Comparison of ENCODE assay signal across 14 cellular contexts in genomic region chr6:15366003-15366535, GRCh38.
DNase-seq lines count a peak whose midpoint lies in the region; ATAC-seq, FAIRE-seq and TF ChIP-seq lines count a peak whose summit lies in the region.
"Had no signal": no experiment of that assay in that cellular context is flagged by ENCODE, and none has a peak within 500 bp of the region (broad histone marks: within the 10 kb centered on the region; RNA-seq: fewer than 3 reads in every experiment).

No MANE protein-coding gene starts in this region.

- TF ChIP-seq POLR2A in NB4 (IDR thresholded peaks at IDR 0.05; ENCODE audit: extremely low read depth, insufficient read length) (no peak), GM12878 (IDR thresholded peaks at IDR 0.05; ENCODE audit: low read depth, low read length) (no peak), uterus (IDR thresholded peaks at IDR 0.05) (no peak), transverse colon (IDR thresholded peaks at IDR 0.05) (no peak), body of pancreas (IDR thresholded peaks at IDR 0.05) (no peak)

- H3K9me3 ChIP-seq in BLaER1 = no peaks in the 10 kb centered on the region; the same call in 1 of the 2 replicates
- H3K9me3 ChIP-seq in GM12878 (replicated peaks; ENCODE audit: control insufficient read depth, insufficient read depth, low read length) = no peaks in the 10 kb centered on the region
- no peaks in the 10 kb centered on the region for H3K9me3 ChIP-seq in mesodermal cell (ENCODE audit: control insufficient read depth, low read length)
- no peaks in the 10 kb centered on the region for H3K9me3 ChIP-seq in uterus
- H3K9me3 ChIP-seq in transverse colon = no peaks in the 10 kb centered on the region
- no peaks in the 10 kb centered on the region for H3K9me3 ChIP-seq in body of pancreas
- H3K9me3 ChIP-seq: ascending aorta had no signal

- H3K27ac ChIP-seq in BLaER1 (no peak overlapping the region), GM12878 (ENCODE audit: control insufficient read depth, insufficient read depth) (peak overlapping the region; percentile 51; the same call in 1 of the 2 replicates), mesodermal cell (ENCODE audit: low read depth, low read length, severe bottlenecking) (peak overlapping the region; percentile 17), uterus (no peak overlapping the region), transverse colon (no peak overlapping the region), body of pancreas (peak overlapping the region in 1 of 4 donors; percentile 42)
- H3K27ac ChIP-seq: ascending aorta had no signal

- H3K4me1 ChIP-seq in BLaER1 (peaks cover 87% of the 10 kb centered on the region), GM12878 (ENCODE audit: control insufficient read depth, insufficient read depth, low read length) (peaks cover 49% of the 10 kb centered on the region), mesodermal cell (ENCODE audit: control insufficient read depth, insufficient read depth, low read length, poor library complexity, severe bottlenecking) (peaks cover 14% of the 10 kb centered on the region), uterus (no peaks in the 10 kb centered on the region), transverse colon (peaks cover 9 to 52% (median 39%) of the 10 kb centered on the region in 4 donors), body of pancreas (peaks cover 53% of the 10 kb centered on the region)
- H3K4me1 ChIP-seq: ascending aorta had no signal

- H3K27me3 ChIP-seq in BLaER1 = no peaks in the 10 kb centered on the region
- no peaks in the 10 kb centered on the region for H3K27me3 ChIP-seq in GM12878 (replicated peaks in 1 of 2; ENCODE audit: control insufficient read depth in 2 of 2, insufficient read depth in 2 of 2, low read length in 1 of 2)
- H3K27me3 ChIP-seq in uterus = no peaks in the 10 kb centered on the region
- no peaks in the 10 kb centered on the region for H3K27me3 ChIP-seq in transverse colon
- no peaks in the 10 kb centered on the region for H3K27me3 ChIP-seq in body of pancreas
- H3K27me3 ChIP-seq: ascending aorta, dorsolateral prefrontal cortex had no signal

- no peak for TF ChIP-seq CTCF in NB4 (IDR thresholded peaks at IDR 0.05; ENCODE audit: low read depth, low read length)
- TF ChIP-seq CTCF in GM12878 (IDR thresholded peaks at IDR 0.05 in 2 of 3, conservative IDR thresholded peaks at IDR 0.05 in 1 of 3; ENCODE audit: control insufficient read depth in 2 of 3, extremely low read depth in 1 of 3, insufficient read depth in 1 of 3, low read depth in 3 of 3, low read length in 3 of 3) = no peak
- TF ChIP-seq CTCF in uterus (IDR thresholded peaks at IDR 0.05) = no peak
- no peak for TF ChIP-seq CTCF in transverse colon (IDR thresholded peaks at IDR 0.05)
- no peak for TF ChIP-seq CTCF in body of pancreas (IDR thresholded peaks at IDR 0.05)

- peak overlapping the region; percentile 80 for H3K4me2 ChIP-seq in BLaER1
- H3K4me2 ChIP-seq in GM12878 (ENCODE audit: control insufficient read depth, insufficient read depth) = peak overlapping the region; percentile 54

- POLR2A ChIA-PET in GM12878 (lab: Charles Lee) = interaction anchor here (0.8 kb wide), 1 partner anchor 18 kb away, joined by 3 read pairs; no protein-coding TSS in a partner anchor

- CTCF ChIA-PET in GM12878 (lab: Yijun Ruan, JAX) = no interaction called here

- BruUV-seq in GM12878 (replicated peaks; lab: Mats Ljungman, UMichigan) = no TSS peak

- no peak overlapping the region for H2AFZ ChIP-seq in GM12878 (ENCODE audit: control insufficient read depth, low read depth, low read length)

- SMC1A ChIA-PET in GM12878 (lab: Charles Lee; ENCODE audit: uncharacterized antibody, unreplicated experiment) = no interaction called here

- no peak overlapping the region for H3K4me3 ChIP-seq in BLaER1
- peak overlapping the region; percentile 22 for H3K4me3 ChIP-seq in NB4 (ENCODE audit: low read depth, low read length)
- no peak overlapping the region for H3K4me3 ChIP-seq in GM12878
- no peak overlapping the region for H3K4me3 ChIP-seq in mesodermal cell (ENCODE audit: extremely low read depth, insufficient read depth, low read length, poor library complexity, severe bottlenecking)
- no peak overlapping the region for H3K4me3 ChIP-seq in uterus
- no peak overlapping the region for H3K4me3 ChIP-seq in transverse colon
- no peak overlapping the region for H3K4me3 ChIP-seq in body of pancreas
- H3K4me3 ChIP-seq: ascending aorta, lung, skin epidermis had no signal

- FAIRE-seq in GM12878 (lab: Jason Lieb, UNC) = no peak
- FAIRE-seq: urothelium cell line had no signal

- H3K79me2 ChIP-seq in GM12878 (ENCODE audit: control insufficient read depth, insufficient read depth, low read length) = peaks cover 97% of the 10 kb centered on the region

- intact Hi-C loops in GM12878 (cut with micrococcal nuclease; ENCODE audit: unreplicated experiment) = no loop called here
- intact Hi-C loops in uterus (cut with DNase I; ENCODE audit: low total_unique reads) = no loop called here
- intact Hi-C loops in transverse colon (cut with DNase I; ENCODE audit: low total_unique reads) = no loop called here
- intact Hi-C loops in body of pancreas (cut with DNase I) = no loop called here

- no peak for ATAC-seq in GM12878
- ATAC-seq in body of pancreas = no peak

- in situ Hi-C loops in GM12878 (cut with MboI) = no loop called here
- in situ Hi-C loops in transverse colon (cut with MboI; ENCODE audit: low pct_ligation_motif_present in 1 of 4, low pct_unique_long_range_greater_than_20kb in 1 of 4, low sequenced_read_pairs in 3 of 4) = no loop called here

- RAD21 ChIA-PET in GM12878 (lab: Charles Lee; ENCODE audit: unreplicated experiment) = interaction anchor here (1.1 kb wide), 1 partner anchor 55 kb away, joined by 4 read pairs; no protein-coding TSS in a partner anchor

- H3K36me3 ChIP-seq in BLaER1 (peaks cover 14% of the 10 kb centered on the region), GM12878 (ENCODE audit: control insufficient read depth in 2 of 2, insufficient read depth in 2 of 2, low read length in 1 of 2) (peaks cover 0 to under 1% of the 10 kb centered on the region in 2 experiments; a peak in 1 of 4 replicates), mesodermal cell (ENCODE audit: control insufficient read depth, insufficient read depth, low read length) (no peaks in the 10 kb centered on the region), uterus (no peaks in the 10 kb centered on the region), transverse colon (no peaks in the 10 kb centered on the region), body of pancreas (replicated peaks in 1 of 2; ENCODE audit: insufficient read depth in 1 of 2, low read depth in 2 of 2) (no peaks in the 10 kb centered on the region)
- H3K36me3 ChIP-seq: ascending aorta had no signal

- DNase-seq in NB4 (ENCODE audit: low read depth) (no peak), GM12878 (ENCODE audit: low read depth, low spot score) (no peak), uterus (no peak), transverse colon (no peak), hippocampal formation (lab: John Stamatoyannopoulos, UW) (no peak), body of pancreas (no peak)
- DNase-seq: T-helper 17 cell had no signal

- no peak for TF ChIP-seq EP300 in GM12878 (IDR thresholded peaks at IDR 0.05; ENCODE audit: borderline replicate concordance in 1 of 2, control insufficient read depth in 1 of 2, low read depth in 2 of 2, low read length in 2 of 2)
- TF ChIP-seq EP300 in transverse colon (IDR thresholded peaks at IDR 0.05; ENCODE audit: low read depth) = no peak

- no peak for TF ChIP-seq RAD21 in GM12878 (IDR thresholded peaks at IDR 0.05; ENCODE audit: insufficient read depth, low read depth, low read length)

- 73% methylated on average over 6 of the region's 6 CpGs for WGBS in GM12878 (ENCODE audit: insufficient coverage, insufficient replicate concordance, low lambda C conversion rate, missing lambda C conversion rate)
- WGBS in mesodermal cell (ENCODE audit: insufficient coverage in 2 of 2), 2 experiments = 60% methylated on average over 1 of the region's 6 CpGs; no CpG with 5 or more reads in 1 of the 2 experiments
- 30 to 40% methylated on average over 3 to 4 of the region's 6 CpGs for WGBS in transverse colon (ENCODE audit: low coverage in 1 of 2), 2 donors
- 23 to 26% methylated on average over 6 of the region's 6 CpGs for WGBS in body of pancreas, 2 donors

- no peak overlapping the region for H3K9ac ChIP-seq in BLaER1
- H3K9ac ChIP-seq in GM12878 (ENCODE audit: control insufficient read depth, insufficient read depth, low read length) = no peak overlapping the region

- H4K20me1 ChIP-seq in BLaER1 (peaks cover 100% of the 10 kb centered on the region), GM12878 (ENCODE audit: control insufficient read depth, insufficient read depth) (no peaks in the 10 kb centered on the region)

TF ChIP-seq in GM12878, 131 proteins besides CTCF, POLR2A, EP300 and RAD21 (continues in another document):
- TF ChIP-seq USF1 (IDR thresholded peaks at IDR 0.05; ENCODE audit: borderline replicate concordance, extremely low read length, insufficient read depth, low read depth, low read length) = no peak
- no peak for TF ChIP-seq SMARCA5 (IDR thresholded peaks at IDR 0.05)
- no peak for TF ChIP-seq MYC (IDR thresholded peaks at IDR 0.05; ENCODE audit: insufficient read depth, insufficient read length, insufficient replicate concordance, low read length, severe bottlenecking)
- no peak for TF ChIP-seq TCF12 (IDR thresholded peaks at IDR 0.05; ENCODE audit: low read depth, low read length)
- TF ChIP-seq PAX8 (IDR thresholded peaks at IDR 0.05) = no peak
- TF ChIP-seq STAT3 (IDR thresholded peaks at IDR 0.05; ENCODE audit: low read depth, low read length) = no peak
- no peak for TF ChIP-seq EZH2 (IDR thresholded peaks at IDR 0.05; ENCODE audit: borderline replicate concordance, control insufficient read depth, low read depth, low read length)
- no peak for TF ChIP-seq NFYA (IDR thresholded peaks at IDR 0.05; ENCODE audit: borderline replicate concordance, low read depth, low read length)
- no peak for TF ChIP-seq SIX5 (IDR thresholded peaks at IDR 0.05; ENCODE audit: low read depth, low read length, severe bottlenecking)

Comparison
In these comparisons a context has a peak if more than half of its experiments do, and no peak if none do; other contexts are left out.
1. H3K27ac ChIP-seq: peak in GM12878 (single experiment) and mesodermal cell (single experiment); none in BLaER1 (single experiment), uterus (0 of 2) and transverse colon (0 of 4).